Comparison of ENCODE assay signal across 1 cellular context in the genomic region with DNA sequence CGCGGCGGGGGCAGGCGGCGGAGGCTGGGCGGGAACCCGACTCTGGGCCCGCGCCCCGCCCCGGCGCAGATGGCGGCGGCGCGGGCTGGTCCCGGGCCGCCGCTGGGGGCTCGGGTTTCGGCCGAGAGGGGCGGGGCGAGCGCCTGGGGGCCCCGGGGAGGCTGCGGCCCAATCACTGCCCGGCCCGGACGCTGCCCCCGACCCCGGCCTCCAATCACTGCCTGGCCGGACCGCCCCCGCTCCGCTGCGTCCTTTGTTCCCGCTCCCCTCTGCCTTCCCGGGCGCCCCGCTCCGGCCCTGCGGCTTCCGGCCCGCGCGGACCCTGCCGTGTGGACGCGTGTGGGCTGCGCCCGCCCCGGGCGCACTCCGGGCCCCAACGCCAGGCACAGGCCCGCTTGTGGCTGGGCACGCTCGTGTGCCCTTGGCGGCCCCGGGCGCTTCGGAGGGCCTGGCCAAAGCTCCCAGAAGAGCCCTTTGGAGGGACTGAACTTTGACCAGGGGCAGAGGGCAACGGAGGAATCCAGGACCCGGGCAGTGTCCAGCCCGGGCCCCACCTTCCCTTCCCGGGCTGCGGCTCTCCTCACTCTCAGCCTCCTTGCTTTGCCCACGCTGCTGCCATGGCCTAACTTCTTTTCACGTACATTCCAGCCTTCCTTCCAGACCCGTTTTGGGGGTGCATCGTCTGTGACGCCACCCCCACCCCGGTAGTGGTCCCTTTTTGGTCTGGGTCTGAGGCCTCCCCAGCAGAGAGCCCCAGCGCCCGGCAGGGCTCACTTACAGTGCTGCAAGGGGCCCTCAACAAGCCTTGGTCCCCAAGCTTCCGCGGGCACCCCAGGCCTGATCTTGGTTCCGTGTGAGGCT.
TF ChIP-seq lines count a peak whose summit lies in the region.

No MANE protein-coding gene starts in this region.

TF ChIP-seq in HCT116, 20 proteins besides CTCF, POLR2A, EP300 and RAD21 (continued from another document):
- TF ChIP-seq, protein P1, sequence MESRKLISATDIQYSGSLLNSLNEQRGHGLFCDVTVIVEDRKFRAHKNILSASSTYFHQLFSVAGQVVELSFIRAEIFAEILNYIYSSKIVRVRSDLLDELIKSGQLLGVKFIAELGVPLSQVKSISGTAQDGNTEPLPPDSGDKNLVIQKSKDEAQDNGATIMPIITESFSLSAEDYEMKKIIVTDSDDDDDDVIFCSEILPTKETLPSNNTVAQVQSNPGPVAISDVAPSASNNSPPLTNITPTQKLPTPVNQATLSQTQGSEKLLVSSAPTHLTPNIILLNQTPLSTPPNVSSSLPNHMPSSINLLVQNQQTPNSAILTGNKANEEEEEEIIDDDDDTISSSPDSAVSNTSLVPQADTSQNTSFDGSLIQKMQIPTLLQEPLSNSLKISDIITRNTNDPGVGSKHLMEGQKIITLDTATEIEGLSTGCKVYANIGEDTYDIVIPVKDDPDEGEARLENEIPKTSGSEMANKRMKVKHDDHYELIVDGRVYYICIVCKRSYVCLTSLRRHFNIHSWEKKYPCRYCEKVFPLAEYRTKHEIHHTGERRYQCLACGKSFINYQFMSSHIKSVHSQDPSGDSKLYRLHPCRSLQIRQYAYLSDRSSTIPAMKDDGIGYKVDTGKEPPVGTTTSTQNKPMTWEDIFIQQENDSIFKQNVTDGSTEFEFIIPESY (IDR thresholded peaks at IDR 0.05; ENCODE audit: extremely low read depth, insufficient replicate concordance, low read length): no peak
- TF ChIP-seq ZFX (IDR thresholded peaks at IDR 0.05): peak; percentile 71; the same call in 1 of the 2 replicates
- TF ChIP-seq EZH2 (IDR thresholded peaks at IDR 0.05): no peak
- TF ChIP-seq, protein P2, sequence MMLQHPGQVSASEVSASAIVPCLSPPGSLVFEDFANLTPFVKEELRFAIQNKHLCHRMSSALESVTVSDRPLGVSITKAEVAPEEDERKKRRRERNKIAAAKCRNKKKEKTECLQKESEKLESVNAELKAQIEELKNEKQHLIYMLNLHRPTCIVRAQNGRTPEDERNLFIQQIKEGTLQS (IDR thresholded peaks at IDR 0.05): no peak
- TF ChIP-seq, protein P3, sequence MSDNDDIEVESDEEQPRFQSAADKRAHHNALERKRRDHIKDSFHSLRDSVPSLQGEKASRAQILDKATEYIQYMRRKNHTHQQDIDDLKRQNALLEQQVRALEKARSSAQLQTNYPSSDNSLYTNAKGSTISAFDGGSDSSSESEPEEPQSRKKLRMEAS (IDR thresholded peaks at IDR 0.05): no peak
